Comparison of ENCODE assay signal across 8 cellular contexts in the genomic region with DNA sequence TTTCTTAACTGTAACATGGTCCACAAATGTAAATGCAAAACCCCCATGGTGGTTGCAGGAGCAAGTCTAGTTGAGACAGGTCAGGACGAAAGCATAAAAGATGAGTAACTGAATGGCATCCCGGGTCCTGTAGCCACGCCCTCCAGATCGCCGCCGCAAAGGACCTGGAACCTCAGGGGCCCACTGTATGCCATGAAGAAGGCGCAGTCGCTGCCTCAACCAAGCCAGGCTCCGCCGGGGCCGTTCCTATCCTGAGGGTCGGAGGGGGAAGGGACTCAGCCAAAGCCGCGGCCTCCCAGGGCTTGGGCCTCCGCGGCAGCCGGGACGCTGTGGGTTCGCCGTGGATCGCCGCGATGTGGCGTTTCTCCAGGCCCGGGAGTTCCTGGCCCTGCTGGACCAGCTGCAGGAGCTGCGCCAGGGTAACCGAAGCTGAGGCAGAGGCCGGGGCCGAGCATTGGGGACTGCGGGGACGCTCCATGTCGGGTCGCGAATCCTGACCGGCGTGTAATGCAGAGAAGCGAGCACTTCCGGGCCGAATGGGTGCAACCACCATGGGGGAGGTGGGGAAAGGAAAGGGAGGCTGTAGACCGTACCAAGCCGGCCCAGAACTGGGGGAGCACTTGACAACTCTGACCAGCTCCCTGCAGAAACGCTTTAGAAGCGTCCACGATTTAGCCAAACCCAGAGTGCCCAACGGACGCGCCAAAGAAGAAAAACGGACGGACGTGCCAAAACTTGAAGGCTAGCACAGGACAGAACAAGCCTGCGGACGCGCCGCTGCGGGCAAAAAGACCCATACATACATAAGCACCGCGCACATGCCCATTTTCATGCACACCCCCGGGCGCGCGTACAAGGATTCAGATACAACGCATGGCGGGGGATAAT. TPM values are rescaled to one million over a fixed set of nuclear protein-coding genes. Genes with fewer than 3 reads are reported as not detected.
A peak's percentile ranks its signal among the peaks of the same experiment; 100 is the strongest.
DNase-seq lines count a peak whose midpoint lies in the region; ATAC-seq and TF ChIP-seq lines count a peak whose summit lies in the region.

No MANE protein-coding gene starts in this region.

- intact Hi-C loops in adrenal gland (cut with DNase I) (no loop called here), heart right ventricle (cut with DNase I) (loop anchor here in 2 of 10 donors (5.0 kb wide), 2 partner anchors 143 to 228 kb away; a partner anchor contains a TSS), posterior cingulate gyrus (cut with DNase I) (loop anchor here (10.0 kb wide), 1 partner anchor 106 kb away; a partner anchor contains a TSS)

- H3K27me3 ChIP-seq in adrenal gland (no peaks in the 10 kb centered on the region), heart right ventricle (no peaks in the 10 kb centered on the region)

- H3K27ac ChIP-seq in adrenal gland (peak overlapping the region; percentile 65 to 97 (median 90)), heart right ventricle (peak overlapping the region; percentile 87 to 96 (median 92))

- H3K36me3 ChIP-seq in adrenal gland (replicated peaks in 1 of 2): peaks cover 0 to 20% of the 10 kb centered on the region in 2 donors
- peaks cover 0 to 35% (median 7%) of the 10 kb centered on the region in 9 donors for H3K36me3 ChIP-seq in heart right ventricle

- H3K9me3 Mint-ChIP-seq in type B pancreatic cell: no peaks in the 10 kb centered on the region

- DNase-seq in NCI-H128 (lab: John Stamatoyannopoulos, UW; ENCODE audit: unreplicated experiment) (peak; percentile 81), T follicular helper cell (ENCODE audit: low read depth) (peak; percentile 79), adrenal gland (peak; percentile 93 to 98 (median 96)), heart right ventricle (peak; percentile 92 to 96), posterior cingulate gyrus (peak; percentile 87 to 99 (median 94)), type B pancreatic cell (ENCODE audit: extremely low spot score, unreplicated experiment) (peak; percentile 92)

- TF ChIP-seq POLR2A in GM10847 (IDR thresholded peaks at IDR 0.05; ENCODE audit: extremely low read depth, insufficient read length) (peak; percentile 83), adrenal gland (IDR thresholded peaks at IDR 0.05) (peak; percentile 71 to 93)

- H3K27ac Mint-ChIP-seq in type B pancreatic cell: peak overlapping the region; percentile 96

- WGBS in adrenal gland, 4 donors: 0 to 1% (median 1%) methylated on average over 21 to 63 of the region's 63 CpGs
- WGBS in heart right ventricle, 2 donors: 0 to 1% methylated on average over 63 of the region's 63 CpGs

- H3K4me1 Mint-ChIP-seq in type B pancreatic cell (ENCODE audit: unreplicated experiment): peaks cover 12% of the 10 kb centered on the region

- H3K4me3 ChIP-seq in adrenal gland (peak overlapping the region; percentile 67 to 85 (median 78)), heart right ventricle (peak overlapping the region; percentile 78 to 94 (median 91))

- H3K4me1 ChIP-seq in adrenal gland (replicated peaks in 1 of 2): peaks cover 16 to 17% of the 10 kb centered on the region in 2 donors
- H3K4me1 ChIP-seq in heart right ventricle: peaks cover 7 to 29% (median 15%) of the 10 kb centered on the region in 9 donors

- H3K4me3 Mint-ChIP-seq in type B pancreatic cell: peak overlapping the region; percentile 98

- H3K9me3 ChIP-seq in adrenal gland (replicated peaks in 1 of 3) (no peaks in the 10 kb centered on the region), heart right ventricle (no peaks in the 10 kb centered on the region)

- H3K36me3 Mint-ChIP-seq in type B pancreatic cell: peaks cover 7% of the 10 kb centered on the region

- no peaks in the 10 kb centered on the region for H3K27me3 Mint-ChIP-seq in type B pancreatic cell

- no peak for TF ChIP-seq CTCF in adrenal gland (IDR thresholded peaks at IDR 0.05)
- no peak for TF ChIP-seq CTCF in heart right ventricle (IDR thresholded peaks at IDR 0.05)
- TF ChIP-seq CTCF in type B pancreatic cell (conservative IDR thresholded peaks at IDR 0.05): no peak

- ATAC-seq in HG02642 (IDR thresholded peaks at IDR 0.05; ENCODE audit: poor library complexity, unreplicated experiment) (peak; percentile 94), heart right ventricle (peak; percentile 98 to 99 (median 99))

RNA-seq across cellular contexts. Expression of a gene that starts 11.1 kb away (rescaled TPM):
- 100 to 1,000 TPM in 2 of 8 donors, 10 to 100 TPM in 6; 90.2 to 130 (median 94.1) TPM for total RNA-seq in adrenal gland
- polyA plus RNA-seq in adrenal gland: 100 to 1,000 TPM in 1 of 3 donors, 10 to 100 TPM in 2; 33.3 to 106 (median 47.2) TPM
- 10 to 100 TPM; 39.2 to 52.5 (median 44.7) TPM for total RNA-seq in heart right ventricle
- polyA plus RNA-seq in heart right ventricle: 10 to 100 TPM; 23.7 to 45.9 TPM
- 83.4 and 101 TPM in 2 replicates for total RNA-seq in type B pancreatic cell (ENCODE audit: low replicate concordance)

RNA-seq across cellular contexts. Expression of a gene that starts 25.3 kb away (rescaled TPM):
- total RNA-seq in adrenal gland: under 1 TPM in 1 of 8 donors, not detected in 7; 0.34 TPM
- not detected for polyA plus RNA-seq in adrenal gland
- not detected for total RNA-seq in heart right ventricle
- polyA plus RNA-seq in heart right ventricle: under 1 TPM in 1 of 2 donors, not detected in 1; 0.09 TPM
- total RNA-seq in type B pancreatic cell (ENCODE audit: low replicate concordance): not detected in 2 replicates

RNA-seq across cellular contexts. Expression of a gene that starts 38.7 kb away (rescaled TPM):
- total RNA-seq in adrenal gland: 10 to 100 TPM; 26.8 to 59.7 (median 41.3) TPM
- polyA plus RNA-seq in adrenal gland: 10 to 100 TPM; 22.4 to 53.5 (median 48.2) TPM
- 10 to 100 TPM; 10.4 to 37.1 (median 15.9) TPM for total RNA-seq in heart right ventricle
- 10 to 100 TPM; 15.4 to 40.4 TPM for polyA plus RNA-seq in heart right ventricle
- total RNA-seq in type B pancreatic cell (ENCODE audit: low replicate concordance): 37.9 and 57.6 TPM in 2 replicates

Comparison
In these comparisons a context has a peak if more than half of its experiments do, and no peak if none do; other contexts are left out.
1. Peak in every context shown above with its lines: DNase-seq, ATAC-seq, H3K4me3 ChIP-seq and H3K27ac ChIP-seq.